Comparison of ENCODE assay signal across 16 cellular contexts in genomic region chr16:49810769-49811315, GRCh38. TPM values are rescaled to one million over a fixed set of nuclear protein-coding genes. Genes with fewer than 3 reads are reported as not detected.
DNase-seq lines count a peak whose midpoint lies in the region; ATAC-seq and TF ChIP-seq lines count a peak whose summit lies in the region.
"Had no signal": no experiment of that assay in that cellular context is flagged by ENCODE, and none has a peak within 500 bp of the region (broad histone marks: within the 10 kb centered on the region; RNA-seq: fewer than 3 reads in every experiment).

No MANE protein-coding gene starts in this region.

- peak overlapping the region; percentile 83 for H3K4me2 ChIP-seq in BLaER1

- H3K4me3 ChIP-seq in BLaER1 (no peak overlapping the region), SJCRH30 (no peak overlapping the region), mesodermal cell (ENCODE audit: extremely low read depth, insufficient read depth, low read length, poor library complexity, severe bottlenecking) (no peak overlapping the region)

- H4K20me1 ChIP-seq in BLaER1, result 0 out of 2 replicates have a peak, but pooled peaks cover 5% of the 10 kb centered on the region

- H3K36me3 Mint-ChIP-seq in progenitor cell of endocrine pancreas (ENCODE audit: insufficient read depth), result peaks cover 1% of the 10 kb centered on the region
- no peaks in the 10 kb centered on the region for H3K36me3 Mint-ChIP-seq in natural killer cell treated with Interleukin-12 subunit alpha and Interleukin-12 subunit beta and Interleukin-15 and Interleukin-18, amount 100 ng/mL, for 72 hours

- H3K9me3 Mint-ChIP-seq in progenitor cell of endocrine pancreas (ENCODE audit: low read depth), result no peaks in the 10 kb centered on the region
- no peaks in the 10 kb centered on the region for H3K9me3 Mint-ChIP-seq in natural killer cell treated with Interleukin-12 subunit alpha and Interleukin-12 subunit beta and Interleukin-15 and Interleukin-18, amount 100 ng/mL, for 72 hours

- H3K27ac ChIP-seq in BLaER1 (peak overlapping the region; percentile 70), SJCRH30 (peak overlapping the region; percentile 53), mesodermal cell (ENCODE audit: low read depth, low read length, severe bottlenecking) (peak overlapping the region; percentile 36)
- H3K27ac ChIP-seq: C4-2B, HL-60 had no signal

- no peak for DNase-seq in SJCRH30
- no peak for DNase-seq in progenitor cell of endocrine pancreas (ENCODE audit: low spot score, unreplicated experiment)
- DNase-seq in stimulated activated CD8-positive, alpha-beta memory T cell treated with anti-CD3 and anti-CD28 coated beads, Interleukin-4, amount 100 ng/mL, for 48 hours, result no peak
- no peak for DNase-seq in natural killer cell treated with Interleukin-12 subunit alpha and Interleukin-12 subunit beta and Interleukin-15 and Interleukin-18, amount 100 ng/mL, for 72 hours (ENCODE audit: low spot score)
- DNase-seq in NCI-H2227 (lab: John Stamatoyannopoulos, UW; ENCODE audit: unreplicated experiment), result no peak
- DNase-seq: KBM-7, NCI-H1092, NCI-H1694, SHP77 treated with DMSO at 0.1 percent for 48 hours had no signal

- H3K4me1 ChIP-seq in BLaER1, result peaks cover 94% of the 10 kb centered on the region
- peaks cover 18% of the 10 kb centered on the region for H3K4me1 ChIP-seq in SJCRH30
- H3K4me1 ChIP-seq in mesodermal cell (ENCODE audit: control insufficient read depth, insufficient read depth, low read length, poor library complexity, severe bottlenecking), result peaks cover 17% of the 10 kb centered on the region

- peak overlapping the region; percentile 54 for H3K9ac ChIP-seq in BLaER1

- H3K36me3 ChIP-seq in BLaER1 (0 out of 2 replicates have a peak, but pooled peaks cover 4% of the 10 kb centered on the region), SJCRH30 (no peaks in the 10 kb centered on the region), mesodermal cell (ENCODE audit: control insufficient read depth, insufficient read depth, low read length) (no peaks in the 10 kb centered on the region)

- peaks cover 9% of the 10 kb centered on the region for H3K4me1 Mint-ChIP-seq in progenitor cell of endocrine pancreas (ENCODE audit: low read depth)
- H3K4me1 Mint-ChIP-seq in natural killer cell treated with Interleukin-12 subunit alpha and Interleukin-12 subunit beta and Interleukin-15 and Interleukin-18, amount 100 ng/mL, for 72 hours (ENCODE audit: low read depth in 2 of 2), result no peaks in the 10 kb centered on the region

- peak overlapping the region; percentile 50 for H3K27ac Mint-ChIP-seq in progenitor cell of endocrine pancreas
- no peak overlapping the region for H3K27ac Mint-ChIP-seq in natural killer cell treated with Interleukin-12 subunit alpha and Interleukin-12 subunit beta and Interleukin-15 and Interleukin-18, amount 100 ng/mL, for 72 hours

- H3K4me3 Mint-ChIP-seq in progenitor cell of endocrine pancreas (ENCODE audit: low read depth), result no peak overlapping the region
- no peak overlapping the region for H3K4me3 Mint-ChIP-seq in natural killer cell treated with Interleukin-12 subunit alpha and Interleukin-12 subunit beta and Interleukin-15 and Interleukin-18, amount 100 ng/mL, for 72 hours

- TF ChIP-seq CTCF in progenitor cell of endocrine pancreas (IDR thresholded peaks at IDR 0.05; ENCODE audit: unreplicated experiment), result no peak

- H3K9me3 ChIP-seq in BLaER1 (no peaks in the 10 kb centered on the region), SJCRH30 (replicated peaks) (no peaks in the 10 kb centered on the region), mesodermal cell (ENCODE audit: control insufficient read depth, low read length) (no peaks in the 10 kb centered on the region)

- WGBS in mesodermal cell (ENCODE audit: insufficient coverage in 2 of 2), 2 experiments, result 89 to 91% methylated on average over 13 of the region's 13 CpGs

- ATAC-seq in natural killer cell treated with Interleukin-12 subunit alpha and Interleukin-12 subunit beta and Interleukin-15 and Interleukin-18, amount 100 ng/mL, for 72 hours, result no peak
- no peak for ATAC-seq in HG02798 (IDR thresholded peaks at IDR 0.05; ENCODE audit: poor library complexity, unreplicated experiment)
- ATAC-seq: HCT116 had no signal

- no peaks in the 10 kb centered on the region for H3K27me3 Mint-ChIP-seq in progenitor cell of endocrine pancreas
- H3K27me3 Mint-ChIP-seq in natural killer cell treated with Interleukin-12 subunit alpha and Interleukin-12 subunit beta and Interleukin-15 and Interleukin-18, amount 100 ng/mL, for 72 hours, result no peaks in the 10 kb centered on the region

- H3K27me3 ChIP-seq in BLaER1 (no peaks in the 10 kb centered on the region), SJCRH30 (no peaks in the 10 kb centered on the region)

RNA-seq across cellular contexts. Expression of gene ZNF423, which starts 45.1 kb away (rescaled TPM):
- total RNA-seq in SJCRH30 (2014; rRNA removed; shearing (Covaris generic)), result 6.7 and 7.9 TPM in 2 replicates
- 20.3 TPM for polyA plus RNA-seq in mesodermal cell (2013, experiment 1 of 2)
- 16.5 TPM for polyA plus RNA-seq in mesodermal cell (2013, experiment 2 of 2)
- total RNA-seq in progenitor cell of endocrine pancreas, result 47.7 and 49.8 TPM in 2 replicates
- total RNA-seq in natural killer cell treated with Interleukin-12 subunit alpha and Interleukin-12 subunit beta and Interleukin-15 and Interleukin-18, amount 100 ng/mL, for 72 hours, result not detected
- total RNA-seq: A172 had no signal
